ENCODE assay signal across 27 cellular contexts in the genomic region with DNA sequence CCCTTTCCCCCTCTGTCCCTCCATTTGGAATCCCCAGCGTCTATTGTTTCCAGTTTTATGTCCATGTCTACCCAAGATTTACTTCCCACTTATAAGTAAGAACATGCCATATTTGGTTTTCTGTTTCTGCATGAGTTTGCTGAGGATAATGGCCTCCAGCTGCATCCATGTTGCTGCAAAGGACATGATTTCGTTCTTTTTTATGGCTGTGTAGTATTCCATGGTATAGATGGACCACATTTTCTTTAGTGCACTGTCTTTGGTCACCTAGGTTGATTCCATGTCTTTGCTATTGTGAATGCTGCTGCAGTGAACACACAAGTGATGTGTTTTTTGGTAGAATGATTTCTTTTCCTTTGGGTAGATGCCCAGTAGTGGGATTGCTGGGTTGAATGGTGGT. TPM values are rescaled to one million over a fixed set of nuclear protein-coding genes. Genes with fewer than 3 reads are reported as not detected.
"Had no signal": no experiment of that assay in that cellular context is flagged by ENCODE, and none has a peak within 500 bp of the region (broad histone marks: within the 10 kb centered on the region; RNA-seq: fewer than 3 reads in every experiment).

No MANE protein-coding gene starts in this region.

- H3K4me1 ChIP-seq: prostate gland had no signal

- ATAC-seq: left lobe of liver; lower lobe of right lung; naive thymus-derived CD8-positive, alpha-beta T cell; right cardiac atrium; sciatic nerve; stimulated activated naive B cell treated with anti-CD40 and anti-IgM and Interleukin-4, amounts not matched to agents 10 μg/mL and 1 μg/mL and 100 μg/mL, for 72 hours; stimulated activated naive CD8-positive, alpha-beta T cell treated with anti-CD3 and anti-CD28 coated beads, Interleukin-15, Interleukin-2, amounts not matched to agents 100 U/mL and 50 U/mL, for 24 hours; upper lobe of right lung had no signal

- H3K4me3 Mint-ChIP-seq: naive thymus-derived CD8-positive, alpha-beta T cell; nephron progenitor cell; stimulated activated naive B cell treated with anti-CD40 and anti-IgM and Interleukin-4, amounts not matched to agents 10 μg/mL and 1 μg/mL and 100 μg/mL, for 72 hours had no signal

- H3K27ac Mint-ChIP-seq: naive thymus-derived CD8-positive, alpha-beta T cell; nephron progenitor cell; stimulated activated naive B cell treated with anti-CD40 and anti-IgM and Interleukin-4, amounts not matched to agents 10 μg/mL and 1 μg/mL and 100 μg/mL, for 72 hours had no signal

- H3K27me3 Mint-ChIP-seq: naive thymus-derived CD8-positive, alpha-beta T cell; stimulated activated naive B cell treated with anti-CD40 and anti-IgM and Interleukin-4, amounts not matched to agents 10 μg/mL and 1 μg/mL and 100 μg/mL, for 72 hours had no signal

- H3K4me3 ChIP-seq: hepatocyte, lower lobe of right lung, ovary, prostate gland, skin epidermis, stomach, testis, thyroid gland, transverse colon, upper lobe of right lung had no signal

- H3K9me3 ChIP-seq: prostate gland, testis, thyroid gland, upper lobe of right lung had no signal

- H3K27me3 ChIP-seq: hepatocyte, ovary, stomach, testis, thyroid gland, transverse colon, upper lobe of right lung had no signal

- H3K36me3 ChIP-seq: lower lobe of right lung, ovary, prostate gland, thyroid gland, upper lobe of right lung had no signal

- DNase-seq: islet precursor cell; lower lobe of right lung; mammary epithelial cell; mesenchymal stem cell; naive thymus-derived CD8-positive, alpha-beta T cell; nephron progenitor cell; ovary; retina; right cardiac atrium; stimulated activated CD4-positive, alpha-beta T cell treated with anti-CD3 and anti-CD28 coated beads, Interleukin-12 subunit alpha, Interleukin-12 subunit beta, amount 100 ng/mL, for 4 hours; stimulated activated CD4-positive, alpha-beta T cell treated with anti-CD3 and anti-CD28 coated beads, Interleukin-15, amount 100 ng/mL, for 24 hours; stimulated activated CD4-positive, alpha-beta T cell treated with anti-CD3 and anti-CD28 coated beads, Interleukin-2, amount 100 ng/mL, for 24 hours; stimulated activated CD4-positive, alpha-beta T cell treated with anti-CD3 and anti-CD28 coated beads, Interleukin-4, amount 100 ng/mL, for 1 hour; stimulated activated naive B cell treated with anti-CD40 and anti-IgM and Interleukin-4, amounts not matched to agents 10 μg/mL and 1 μg/mL and 100 μg/mL, for 72 hours; stimulated activated naive CD8-positive, alpha-beta T cell treated with anti-CD3 and anti-CD28 coated beads, Interleukin-15, Interleukin-2, amounts not matched to agents 100 U/mL and 50 U/mL, for 24 hours; stomach; testis; thyroid gland; transverse colon; upper lobe of right lung had no signal

- H3K27ac ChIP-seq: hepatocyte, lower lobe of right lung, ovary, prostate gland, skin epidermis, stomach, testis, thyroid gland, transverse colon, upper lobe of right lung had no signal

RNA-seq across cellular contexts. Expression of a gene that starts 22.0 kb away (rescaled TPM):
- total RNA-seq: kidney epithelial cell; left lobe of liver; lower lobe of right lung; mucosa of gallbladder; naive thymus-derived CD8-positive, alpha-beta T cell; thyroid gland; transverse colon; upper lobe of right lung had no signal
